ENCODE assay signal across 8 cellular contexts in genomic region chr18:26090130-26091046, GRCh38. TPM values are rescaled to one million over a fixed set of nuclear protein-coding genes. Genes with fewer than 3 reads are reported as not detected.
A peak's percentile ranks its signal among the peaks of the same experiment; 100 is the strongest.
DNase-seq lines count a peak whose midpoint lies in the region; ATAC-seq and TF ChIP-seq lines count a peak whose summit lies in the region.

Gene SS18 (minus strand): TSS chr18:26090613. CDS start chr18:26090569, 44 bp downstream.

- H3K4me2 ChIP-seq in BLaER1 = peak within 1 kb of the TSS; percentile 88

- peak; percentile 81 for DNase-seq in NCI-H526 treated with DMSO at 0.1 percent for 48 hours (lab: John Stamatoyannopoulos, UW)
- DNase-seq in activated CD4-positive, alpha-beta T cell treated with anti-CD3 and anti-CD28 coated beads, Interleukin-2, amount 50 U/mL, for 24 hours (ENCODE audit: low read depth in 1 of 2, low spot score in 1 of 2) = peak; percentile 81 to 86
- DNase-seq in left lung = peak; percentile 96 to 98
- peak; percentile 83 to 87 for DNase-seq in stimulated activated CD4-positive, alpha-beta T cell treated with anti-CD3 and anti-CD28 coated beads, Interleukin-2, amount 100 ng/mL, for 48 hours

- no peaks in the 10 kb centered on the region for H3K9me3 ChIP-seq in BLaER1
- no peaks in the 10 kb centered on the region for H3K9me3 ChIP-seq in left lung

- H3K36me3 ChIP-seq in BLaER1 (peaks cover 15% of the 10 kb centered on the region; the same call in 1 of the 2 replicates), left lung (peaks cover 0 to 16% of the 10 kb centered on the region in 2 donors)

- no peaks in the 10 kb centered on the region for H3K27me3 Mint-ChIP-seq in dendritic cell treated with granulocyte-macrophage colony-stimulating factor and Interleukin-4, amounts not matched to agents 40 ng/mL and 50 ng/mL, for 4 days

- H3K4me3 Mint-ChIP-seq in dendritic cell treated with granulocyte-macrophage colony-stimulating factor and Interleukin-4, amounts not matched to agents 40 ng/mL and 50 ng/mL, for 4 days = peak within 1 kb of the TSS; percentile 94

- H3K4me3 ChIP-seq in BLaER1 = peak within 1 kb of the TSS; percentile 93
- H3K4me3 ChIP-seq in left lung = peak within 1 kb of the TSS; percentile 67 to 84

- H3K27me3 ChIP-seq in BLaER1 (no peaks in the 10 kb centered on the region), left lung (no peaks in the 10 kb centered on the region)

- H3K9me3 Mint-ChIP-seq in dendritic cell treated with granulocyte-macrophage colony-stimulating factor and Interleukin-4, amounts not matched to agents 40 ng/mL and 50 ng/mL, for 4 days = no peaks in the 10 kb centered on the region

- H3K4me1 Mint-ChIP-seq in dendritic cell treated with granulocyte-macrophage colony-stimulating factor and Interleukin-4, amounts not matched to agents 40 ng/mL and 50 ng/mL, for 4 days (ENCODE audit: low read depth) = peaks cover 15% of the 10 kb centered on the region

- H3K27ac ChIP-seq in BLaER1 (peak within 1 kb of the TSS; percentile 99), left lung (peak within 1 kb of the TSS; percentile 95 to 98)

- TF ChIP-seq CTCF in left lung (IDR thresholded peaks at IDR 0.05) = no peak

- H3K9ac ChIP-seq in BLaER1 = peak within 1 kb of the TSS; percentile 97

- intact Hi-C loops in dendritic cell treated with granulocyte-macrophage colony-stimulating factor and Interleukin-4, amounts not matched to agents 40 ng/mL and 50 ng/mL, for 4 days (cut with micrococcal nuclease) = loop anchor here (2.0 to 10.0 kb wide), 2 partner anchors 136 to 454 kb away; partner anchors contain the start of genes KCTD1 and TAF4B
- intact Hi-C loops in left lung (cut with DNase I) = no loop called here

- H3K4me1 ChIP-seq in BLaER1 (peaks cover 30% of the 10 kb centered on the region), left lung (peaks cover 0 to 35% of the 10 kb centered on the region in 2 donors)

- H4K20me1 ChIP-seq in BLaER1 = peaks cover 34% of the 10 kb centered on the region

- H3K36me3 Mint-ChIP-seq in dendritic cell treated with granulocyte-macrophage colony-stimulating factor and Interleukin-4, amounts not matched to agents 40 ng/mL and 50 ng/mL, for 4 days (ENCODE audit: low read depth) = peaks cover 21% of the 10 kb centered on the region

- peak; percentile 85 for ATAC-seq in GM19324 (IDR thresholded peaks at IDR 0.05; ENCODE audit: low FRiP score, unreplicated experiment)
- peak; percentile 56 for ATAC-seq in HG03469 (IDR thresholded peaks at IDR 0.05; ENCODE audit: unreplicated experiment)
- ATAC-seq in left lung = peak; percentile 97

- H3K27ac Mint-ChIP-seq in dendritic cell treated with granulocyte-macrophage colony-stimulating factor and Interleukin-4, amounts not matched to agents 40 ng/mL and 50 ng/mL, for 4 days = peak within 1 kb of the TSS; percentile 95

RNA-seq across cellular contexts. Expression of gene SS18, which starts in this region (rescaled TPM):
- total RNA-seq in left lung = 10 to 100 TPM; 56.9 to 58.5 TPM

Comparison
In these comparisons a context has a peak if more than half of its experiments do, and no peak if none do; other contexts are left out.
1. Peak in every context shown above with its lines: DNase-seq, ATAC-seq, H3K4me3 ChIP-seq and H3K27ac ChIP-seq.